19 cellular contexts compared by ENCODE assay signal in the genomic region with DNA sequence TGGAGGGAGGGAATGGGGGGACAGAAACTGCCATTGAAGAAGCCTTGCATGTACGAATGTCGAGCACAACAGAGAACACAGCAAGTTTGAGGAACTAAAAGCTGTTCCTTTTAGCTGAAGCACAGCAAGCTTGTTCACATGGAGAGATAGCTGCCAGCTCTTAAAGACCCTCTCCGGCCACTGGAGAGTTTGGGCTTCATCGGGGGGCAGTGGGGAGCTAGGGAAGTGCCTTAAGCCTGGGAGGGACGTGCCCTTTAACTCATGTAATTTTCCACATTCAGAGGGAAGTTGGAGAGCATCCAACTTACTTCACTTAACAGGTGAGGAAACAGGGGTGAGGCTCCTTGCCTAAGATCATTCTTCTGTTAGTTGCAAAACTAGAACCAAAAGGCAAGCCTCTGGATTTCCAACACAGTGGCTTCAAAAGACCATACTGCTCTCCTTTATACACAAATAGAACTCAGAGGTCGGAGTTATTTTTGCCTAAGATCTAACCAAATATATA. TPM values are rescaled to one million over a fixed set of nuclear protein-coding genes. Genes with fewer than 3 reads are reported as not detected.
DNase-seq lines count a peak whose midpoint lies in the region; ATAC-seq and TF ChIP-seq lines count a peak whose summit lies in the region.
"Had no signal": no experiment of that assay in that cellular context is flagged by ENCODE, and none has a peak within 500 bp of the region (broad histone marks: within the 10 kb centered on the region; RNA-seq: fewer than 3 reads in every experiment).

No MANE protein-coding gene starts in this region.

- peak overlapping the region; percentile 18 for H3K4me3 Mint-ChIP-seq in activated CD4-positive, alpha-beta T cell treated with anti-CD3 and anti-CD28 coated beads, Interleukin-2, amount 10 ng/mL, durations not matched to agents 24 days and 14 days
- peak overlapping the region; percentile 52 for H3K4me3 Mint-ChIP-seq in activated naive CD8-positive, alpha-beta T cell
- H3K4me3 Mint-ChIP-seq: neural progenitor cell had no signal

- peaks cover 0 to 4% of the 10 kb centered on the region in 2 experiments; a peak in 1 of 3 replicates for H3K36me3 ChIP-seq in HEK293 (ENCODE audit: control insufficient read depth in 2 of 2, insufficient read depth in 1 of 2, low read length in 2 of 2)
- no peaks in the 10 kb centered on the region for H3K36me3 ChIP-seq in spleen
- H3K36me3 ChIP-seq: left lung, neural progenitor cell had no signal

- CTCF ChIA-PET in HEK293 (lab: Yijun Ruan, JAX): interaction anchor here (0.9 to 4.3 kb wide), 3 partner anchors 10 to 49 kb away, joined by 4 to 35 read pairs (median 4); no protein-coding TSS in a partner anchor

- H3K9me3 ChIP-seq in HEK293 (ENCODE audit: control insufficient read depth, insufficient read depth, low read depth, low read length) (no peaks in the 10 kb centered on the region), spleen (no peaks in the 10 kb centered on the region)
- H3K9me3 ChIP-seq: body of pancreas, left lung had no signal

- H3K4me3 ChIP-seq in HEK293 (ENCODE audit: low read depth, low read length) (no peak overlapping the region), spleen (peak overlapping the region in 1 of 8 donors; percentile 29)
- H3K4me3 ChIP-seq: body of pancreas, left lung, neural progenitor cell had no signal

- no peak for ATAC-seq in HG03442 (IDR thresholded peaks at IDR 0.05; ENCODE audit: unreplicated experiment)
- ATAC-seq: body of pancreas, left lung, Panc1 had no signal

- peaks cover 15% of the 10 kb centered on the region for H3K4me1 ChIP-seq in HEK293 (ENCODE audit: control insufficient read depth, insufficient read depth, low read length)
- peaks cover 8 to 55% (median 46%) of the 10 kb centered on the region in 6 donors for H3K4me1 ChIP-seq in spleen

- H3K9me3 Mint-ChIP-seq in activated CD4-positive, alpha-beta T cell treated with anti-CD3 and anti-CD28 coated beads, Interleukin-2, amount 10 ng/mL, durations not matched to agents 24 days and 14 days: no peaks in the 10 kb centered on the region
- H3K9me3 Mint-ChIP-seq in activated naive CD8-positive, alpha-beta T cell (ENCODE audit: low read depth): no peaks in the 10 kb centered on the region
- H3K9me3 Mint-ChIP-seq: neural progenitor cell had no signal

- peaks cover 13% of the 10 kb centered on the region for H3K36me3 Mint-ChIP-seq in activated CD4-positive, alpha-beta T cell treated with anti-CD3 and anti-CD28 coated beads, Interleukin-2, amount 10 ng/mL, durations not matched to agents 24 days and 14 days (ENCODE audit: low read depth)
- peaks cover 2% of the 10 kb centered on the region for H3K36me3 Mint-ChIP-seq in activated naive CD8-positive, alpha-beta T cell
- H3K36me3 Mint-ChIP-seq: neural progenitor cell had no signal

- H3K27ac ChIP-seq in HEK293 (ENCODE audit: extremely low read depth, low read depth, low read length) (no peak overlapping the region), spleen (peak overlapping the region in 7 of 8 donors; percentile 57 to 99 (median 74)), caudate nucleus (ENCODE audit: low read depth, low read length) (no peak overlapping the region)
- H3K27ac ChIP-seq: body of pancreas, neural progenitor cell had no signal

- WGBS in spleen, 5 donors: 34 to 51% (median 45%) methylated on average over 6 of the region's 6 CpGs

- peaks cover 57% of the 10 kb centered on the region for H3K4me1 Mint-ChIP-seq in activated CD4-positive, alpha-beta T cell treated with anti-CD3 and anti-CD28 coated beads, Interleukin-2, amount 10 ng/mL, durations not matched to agents 24 days and 14 days
- H3K4me1 Mint-ChIP-seq in activated naive CD8-positive, alpha-beta T cell (ENCODE audit: low read depth): peaks cover 77% of the 10 kb centered on the region

- TF ChIP-seq CTCF in HEK293 (tag by site-specific recombination; IDR thresholded peaks at IDR 0.05) (no peak), spleen (IDR thresholded peaks at IDR 0.05 in 8 of 11, conservative IDR thresholded peaks at IDR 0.05 in 3 of 11) (no peak)

- POLR2A ChIA-PET in HEK293 (lab: Yijun Ruan, JAX): no interaction called here

- no peak overlapping the region for H3K27ac Mint-ChIP-seq in activated CD4-positive, alpha-beta T cell treated with anti-CD3 and anti-CD28 coated beads, Interleukin-2, amount 10 ng/mL, durations not matched to agents 24 days and 14 days
- H3K27ac Mint-ChIP-seq in activated naive CD8-positive, alpha-beta T cell: peak overlapping the region; percentile 64
- H3K27ac Mint-ChIP-seq: neural progenitor cell had no signal

- no peak for DNase-seq in activated CD4-positive, alpha-beta T cell treated with anti-CD3 and anti-CD28 coated beads, Interleukin-2, amount 10 ng/mL, durations not matched to agents 24 days and 14 days
- no peak for DNase-seq in activated CD4-positive, alpha-beta T cell treated with anti-CD3 and anti-CD28 coated beads for 1 hour
- no peak for DNase-seq in spleen
- no peak for DNase-seq in caudate nucleus (lab: John Stamatoyannopoulos, UW)
- DNase-seq in HK-2 (ENCODE audit: unreplicated experiment): no peak
- DNase-seq: activated CD4-positive, alpha-beta T cell treated with anti-CD3 and anti-CD28 coated beads for 4 hours; body of pancreas; dermis blood vessel endothelial cell; hypothalamus; left lung; NCI-H1105 treated with DMSO at 0.1 percent for 48 hours; NCI-H345; stimulated activated naive CD4-positive, alpha-beta T cell treated with Interleukin-2 at 50 U/mL for 16 hours; T-helper 2 cell had no signal

- intact Hi-C loops in activated CD4-positive, alpha-beta T cell treated with anti-CD3 and anti-CD28 coated beads, Interleukin-2, amount 10 ng/mL, durations not matched to agents 24 days and 14 days (cut with micrococcal nuclease): no loop called here
- intact Hi-C loops in spleen (cut with DNase I; ENCODE audit: low total_unique reads): no loop called here

- H3K27me3 ChIP-seq in spleen (replicated peaks in 1 of 7): no peaks in the 10 kb centered on the region
- H3K27me3 ChIP-seq: body of pancreas had no signal

- H3K27me3 Mint-ChIP-seq in activated CD4-positive, alpha-beta T cell treated with anti-CD3 and anti-CD28 coated beads, Interleukin-2, amount 10 ng/mL, durations not matched to agents 24 days and 14 days: no peaks in the 10 kb centered on the region
- no peaks in the 10 kb centered on the region for H3K27me3 Mint-ChIP-seq in activated naive CD8-positive, alpha-beta T cell

- TF ChIP-seq POLR2A in spleen (IDR thresholded peaks at IDR 0.05): no peak

TF ChIP-seq in HEK293, 187 proteins besides CTCF, POLR2A, EP300 and RAD21:
- TF ChIP-seq ZXDB (tag by site-specific recombination; IDR thresholded peaks at IDR 0.05) (no peak), ZNF138 (tag by site-specific recombination; IDR thresholded peaks at IDR 0.05; ENCODE audit: borderline replicate concordance) (no peak), ZNF239 (tag by site-specific recombination; IDR thresholded peaks at IDR 0.05) (no peak), GLI2 (tag by site-specific recombination; IDR thresholded peaks at IDR 0.05; ENCODE audit: borderline replicate concordance, low read depth) (no peak), ZNF664 (tag by site-specific recombination; IDR thresholded peaks at IDR 0.05) (no peak)
- TF ChIP-seq, protein P1, sequence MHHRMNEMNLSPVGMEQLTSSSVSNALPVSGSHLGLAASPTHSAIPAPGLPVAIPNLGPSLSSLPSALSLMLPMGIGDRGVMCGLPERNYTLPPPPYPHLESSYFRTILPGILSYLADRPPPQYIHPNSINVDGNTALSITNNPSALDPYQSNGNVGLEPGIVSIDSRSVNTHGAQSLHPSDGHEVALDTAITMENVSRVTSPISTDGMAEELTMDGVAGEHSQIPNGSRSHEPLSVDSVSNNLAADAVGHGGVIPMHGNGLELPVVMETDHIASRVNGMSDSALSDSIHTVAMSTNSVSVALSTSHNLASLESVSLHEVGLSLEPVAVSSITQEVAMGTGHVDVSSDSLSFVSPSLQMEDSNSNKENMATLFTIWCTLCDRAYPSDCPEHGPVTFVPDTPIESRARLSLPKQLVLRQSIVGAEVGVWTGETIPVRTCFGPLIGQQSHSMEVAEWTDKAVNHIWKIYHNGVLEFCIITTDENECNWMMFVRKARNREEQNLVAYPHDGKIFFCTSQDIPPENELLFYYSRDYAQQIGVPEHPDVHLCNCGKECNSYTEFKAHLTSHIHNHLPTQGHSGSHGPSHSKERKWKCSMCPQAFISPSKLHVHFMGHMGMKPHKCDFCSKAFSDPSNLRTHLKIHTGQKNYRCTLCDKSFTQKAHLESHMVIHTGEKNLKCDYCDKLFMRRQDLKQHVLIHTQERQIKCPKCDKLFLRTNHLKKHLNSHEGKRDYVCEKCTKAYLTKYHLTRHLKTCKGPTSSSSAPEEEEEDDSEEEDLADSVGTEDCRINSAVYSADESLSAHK (tag by site-specific recombination; IDR thresholded peaks at IDR 0.05): peak; percentile 72; the same call in 1 of the 2 replicates
- TF ChIP-seq, protein P2, sequence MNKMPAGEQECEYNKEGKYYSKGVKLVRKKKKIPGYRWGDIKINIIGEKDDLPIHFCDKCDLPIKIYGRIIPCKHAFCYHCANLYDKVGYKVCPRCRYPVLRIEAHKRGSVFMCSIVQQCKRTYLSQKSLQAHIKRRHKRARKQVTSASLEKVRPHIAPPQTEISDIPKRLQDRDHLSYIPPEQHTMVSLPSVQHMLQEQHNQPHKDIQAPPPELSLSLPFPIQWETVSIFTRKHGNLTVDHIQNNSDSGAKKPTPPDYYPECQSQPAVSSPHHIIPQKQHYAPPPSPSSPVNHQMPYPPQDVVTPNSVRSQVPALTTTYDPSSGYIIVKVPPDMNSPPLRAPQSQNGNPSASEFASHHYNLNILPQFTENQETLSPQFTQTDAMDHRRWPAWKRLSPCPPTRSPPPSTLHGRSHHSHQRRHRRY (tag by site-specific recombination; IDR thresholded peaks at IDR 0.05): no peak

RNA-seq across cellular contexts. Expression of a gene that starts 2.3 kb away (rescaled TPM):
- 180 and 193 TPM in 2 replicates for total RNA-seq in activated CD4-positive, alpha-beta T cell treated with anti-CD3 and anti-CD28 coated beads, Interleukin-2, amount 10 ng/mL, durations not matched to agents 24 days and 14 days
- total RNA-seq in spleen: 100 to 1,000 TPM; 123 to 232 (median 198) TPM
- 10 to 100 TPM; 74.8 to 83.4 (median 75.1) TPM for polyA plus RNA-seq in spleen

Comparison
In these comparisons a context has a peak if more than half of its experiments do, and no peak if none do; other contexts are left out.
1. H3K27ac ChIP-seq: peak in spleen (7 of 8); none in HEK293 (single experiment) and caudate nucleus (single experiment).